8 cellular contexts compared by ENCODE assay signal in genomic region chr12:15534322-15534721, GRCh38.
DNase-seq lines count a peak whose midpoint lies in the region; ATAC-seq and TF ChIP-seq lines count a peak whose summit lies in the region.

No MANE protein-coding gene starts in this region.

- no peaks in the 10 kb centered on the region for H3K36me3 Mint-ChIP-seq in stimulated activated memory B cell treated with anti-CD40 and anti-IgM and Interleukin-4, amounts not matched to agents 10 μg/mL and 1 μg/mL and 100 μg/mL, for 72 hours

- H3K4me3 Mint-ChIP-seq in stimulated activated memory B cell treated with anti-CD40 and anti-IgM and Interleukin-4, amounts not matched to agents 10 μg/mL and 1 μg/mL and 100 μg/mL, for 72 hours = peak overlapping the region; percentile 38

- in situ Hi-C loops in GM13977 (cut with MboI; ENCODE audit: low pct_unique_long_range_greater_than_20kb, low sequenced_read_pairs, unreplicated experiment) = loop anchor here (5.0 kb wide), 1 partner anchor 43 kb away; no protein-coding TSS in a partner anchor

- H3K9me3 Mint-ChIP-seq in stimulated activated memory B cell treated with anti-CD40 and anti-IgM and Interleukin-4, amounts not matched to agents 10 μg/mL and 1 μg/mL and 100 μg/mL, for 72 hours = no peaks in the 10 kb centered on the region

- H3K27me3 Mint-ChIP-seq in stimulated activated memory B cell treated with anti-CD40 and anti-IgM and Interleukin-4, amounts not matched to agents 10 μg/mL and 1 μg/mL and 100 μg/mL, for 72 hours = no peaks in the 10 kb centered on the region

- ATAC-seq in GM21717 (IDR thresholded peaks at IDR 0.05; ENCODE audit: unreplicated experiment) = peak; percentile 76
- ATAC-seq in stimulated activated memory B cell treated with anti-CD40 and anti-IgM and Interleukin-4, amounts not matched to agents 10 μg/mL and 1 μg/mL and 100 μg/mL, for 72 hours = peak; percentile 71

- DNase-seq in GM13977 (ENCODE audit: low spot score) (peak; percentile 14), LoVo (ENCODE audit: low spot score) (peak; percentile 80), choroid plexus epithelial cell (ENCODE audit: low read depth) (peak; percentile 61), A172 (ENCODE audit: low spot score) (no peak), inferior parietal cortex (ENCODE audit: extremely low spot score) (no peak), NCI-H1048 (lab: John Stamatoyannopoulos, UW) (no peak)

- H3K27ac Mint-ChIP-seq in stimulated activated memory B cell treated with anti-CD40 and anti-IgM and Interleukin-4, amounts not matched to agents 10 μg/mL and 1 μg/mL and 100 μg/mL, for 72 hours = no peak overlapping the region

- TF ChIP-seq CTCF in GM13977 (IDR thresholded peaks at IDR 0.05; ENCODE audit: extremely low read depth, insufficient read depth, missing control alignments) (no peak), choroid plexus epithelial cell (conservative IDR thresholded peaks at IDR 0.05; ENCODE audit: low read depth, low read length) (no peak)

- no peak overlapping the region for H3K4me3 ChIP-seq in choroid plexus epithelial cell (ENCODE audit: low read depth, low read length)

- peaks cover 7% of the 10 kb centered on the region for H3K4me1 Mint-ChIP-seq in stimulated activated memory B cell treated with anti-CD40 and anti-IgM and Interleukin-4, amounts not matched to agents 10 μg/mL and 1 μg/mL and 100 μg/mL, for 72 hours

Comparison
In these comparisons a context has a peak if more than half of its experiments do, and no peak if none do; other contexts are left out.
1. DNase-seq: peak in GM13977 (single experiment), LoVo (single experiment) and choroid plexus epithelial cell (single experiment); none in A172 (single experiment), inferior parietal cortex (single experiment) and NCI-H1048 (single experiment).